ENCODE assay signal across 17 cellular contexts in genomic region chr5:1757511-1757910, GRCh38. TPM values are rescaled to one million over a fixed set of nuclear protein-coding genes. Genes with fewer than 3 reads are reported as not detected.
DNase-seq lines count a peak whose midpoint lies in the region; ATAC-seq and TF ChIP-seq lines count a peak whose summit lies in the region.
"Had no signal": no experiment of that assay in that cellular context is flagged by ENCODE, and none has a peak within 500 bp of the region (broad histone marks: within the 10 kb centered on the region; RNA-seq: fewer than 3 reads in every experiment).

No MANE protein-coding gene starts in this region.

- no peak overlapping the region for H3K27ac Mint-ChIP-seq in activated CD4-positive, alpha-beta memory T cell treated with anti-CD3 and anti-CD28 coated beads, Interleukin-2, amount 10 ng/mL, durations not matched to agents 7 days and 5 days
- H3K27ac Mint-ChIP-seq in activated CD4-positive, alpha-beta memory T cell treated with anti-CD3 and anti-CD28 coated beads for 36 hours = no peak overlapping the region
- H3K27ac Mint-ChIP-seq: CD8-positive, alpha-beta memory T cell had no signal

- H3K4me3 Mint-ChIP-seq in activated CD4-positive, alpha-beta memory T cell treated with anti-CD3 and anti-CD28 coated beads, Interleukin-2, amount 10 ng/mL, durations not matched to agents 7 days and 5 days = no peak overlapping the region
- H3K4me3 Mint-ChIP-seq in activated CD4-positive, alpha-beta memory T cell treated with anti-CD3 and anti-CD28 coated beads for 36 hours = no peak overlapping the region
- H3K4me3 Mint-ChIP-seq: CD8-positive, alpha-beta memory T cell had no signal

- H3K4me1 ChIP-seq in lower lobe of right lung (no peaks in the 10 kb centered on the region), testis (no peaks in the 10 kb centered on the region)

- H3K36me3 Mint-ChIP-seq in activated CD4-positive, alpha-beta memory T cell treated with anti-CD3 and anti-CD28 coated beads, Interleukin-2, amount 10 ng/mL, durations not matched to agents 7 days and 5 days (ENCODE audit: low read depth) = no peaks in the 10 kb centered on the region
- H3K36me3 Mint-ChIP-seq in activated CD4-positive, alpha-beta memory T cell treated with anti-CD3 and anti-CD28 coated beads for 36 hours = no peaks in the 10 kb centered on the region
- H3K36me3 Mint-ChIP-seq: CD8-positive, alpha-beta memory T cell had no signal

- POLR2A ChIA-PET in activated CD4-positive, alpha-beta memory T cell treated with anti-CD3 and anti-CD28 coated beads, Interleukin-2, amount 10 ng/mL, durations not matched to agents 7 days and 5 days (lab: Charles Lee) = no interaction called here
- POLR2A ChIA-PET in activated CD4-positive, alpha-beta memory T cell treated with anti-CD3 and anti-CD28 coated beads for 36 hours (lab: Charles Lee) = no interaction called here

- peaks cover 7% of the 10 kb centered on the region for H3K27me3 Mint-ChIP-seq in activated CD4-positive, alpha-beta memory T cell treated with anti-CD3 and anti-CD28 coated beads, Interleukin-2, amount 10 ng/mL, durations not matched to agents 7 days and 5 days
- peaks cover 8% of the 10 kb centered on the region for H3K27me3 Mint-ChIP-seq in activated CD4-positive, alpha-beta memory T cell treated with anti-CD3 and anti-CD28 coated beads for 36 hours

- WGBS in testis, 2 donors = 80 to 87% methylated on average over 8 to 10 of the region's 10 CpGs

- no peaks in the 10 kb centered on the region for H3K9me3 Mint-ChIP-seq in activated CD4-positive, alpha-beta memory T cell treated with anti-CD3 and anti-CD28 coated beads, Interleukin-2, amount 10 ng/mL, durations not matched to agents 7 days and 5 days
- peaks cover 7% of the 10 kb centered on the region for H3K9me3 Mint-ChIP-seq in activated CD4-positive, alpha-beta memory T cell treated with anti-CD3 and anti-CD28 coated beads for 36 hours

- CTCF ChIA-PET in activated CD4-positive, alpha-beta memory T cell treated with anti-CD3 and anti-CD28 coated beads, Interleukin-2, amount 10 ng/mL, durations not matched to agents 7 days and 5 days (lab: Charles Lee) = interaction anchor here (1.3 kb wide), 1 partner anchor 19 kb away, joined by 3 read pairs; no protein-coding TSS in a partner anchor
- CTCF ChIA-PET in activated CD4-positive, alpha-beta memory T cell treated with anti-CD3 and anti-CD28 coated beads for 36 hours (lab: Charles Lee) = no interaction called here

- intact Hi-C loops in activated CD4-positive, alpha-beta memory T cell treated with anti-CD3 and anti-CD28 coated beads for 36 hours (cut with micrococcal nuclease) = no loop called here
- intact Hi-C loops in lower lobe of right lung (cut with DNase I) = no loop called here
- intact Hi-C loops in testis (cut with DNase I; ENCODE audit: low total_unique reads) = no loop called here

- H3K27me3 ChIP-seq in lower lobe of right lung (ENCODE audit: low read depth) (peaks cover 17% of the 10 kb centered on the region), testis (no peaks in the 10 kb centered on the region)

- peak; percentile 7 for DNase-seq in activated CD4-positive, alpha-beta memory T cell treated with anti-CD3 and anti-CD28 coated beads, Interleukin-2, amount 10 ng/mL, durations not matched to agents 7 days and 5 days
- DNase-seq in activated CD4-positive, alpha-beta memory T cell treated with anti-CD3 and anti-CD28 coated beads for 36 hours = no peak
- DNase-seq in NCI-H2171 treated with DMSO at 0.1 percent for 48 hours (lab: John Stamatoyannopoulos, UW) = peak; percentile 73
- DNase-seq in lower lobe of right lung = peak; percentile 39
- peak; percentile 10 for DNase-seq in testis
- DNase-seq in NCI-H146 treated with DMSO at 0.1 percent for 48 hours (lab: John Stamatoyannopoulos, UW; ENCODE audit: unreplicated experiment) = no peak
- DNase-seq: 8988T; CD8-positive, alpha-beta memory T cell; DMS 273 treated with DMSO at 0.1 percent for 48 hours; KBM-7; NCI-H1092; NCI-H1694; NCI-H774; PC-9 had no signal

- H3K27ac ChIP-seq in lower lobe of right lung (no peak overlapping the region), testis (no peak overlapping the region)
- H3K27ac ChIP-seq: BLaER1, PC-9 had no signal

- H3K4me3 ChIP-seq in lower lobe of right lung (no peak overlapping the region), testis (no peak overlapping the region)
- H3K4me3 ChIP-seq: BLaER1, PC-9 had no signal

- TF ChIP-seq CTCF in lower lobe of right lung (IDR thresholded peaks at IDR 0.05) = no peak
- TF ChIP-seq CTCF in testis (IDR thresholded peaks at IDR 0.05) = no peak

- ATAC-seq in lower lobe of right lung = no peak
- ATAC-seq in GM21576 (IDR thresholded peaks at IDR 0.05; ENCODE audit: unreplicated experiment) = no peak
- ATAC-seq in HG03139 (IDR thresholded peaks at IDR 0.05; ENCODE audit: unreplicated experiment) = no peak

- H3K4me1 Mint-ChIP-seq in activated CD4-positive, alpha-beta memory T cell treated with anti-CD3 and anti-CD28 coated beads, Interleukin-2, amount 10 ng/mL, durations not matched to agents 7 days and 5 days = no peaks in the 10 kb centered on the region
- H3K4me1 Mint-ChIP-seq in activated CD4-positive, alpha-beta memory T cell treated with anti-CD3 and anti-CD28 coated beads for 36 hours (ENCODE audit: low read depth) = no peaks in the 10 kb centered on the region
- H3K4me1 Mint-ChIP-seq: CD8-positive, alpha-beta memory T cell had no signal

- no peak for TF ChIP-seq POLR2A in testis (IDR thresholded peaks at IDR 0.05)

- H3K36me3 ChIP-seq in lower lobe of right lung (no peaks in the 10 kb centered on the region), testis (ENCODE audit: low read depth, missing control alignments) (no peaks in the 10 kb centered on the region)
- H3K36me3 ChIP-seq: BLaER1 had no signal

- no peaks in the 10 kb centered on the region for H3K9me3 ChIP-seq in lower lobe of right lung
- H3K9me3 ChIP-seq in testis = no peaks in the 10 kb centered on the region

RNA-seq across cellular contexts. Expression of gene MRPL36, which starts 42.1 kb away (rescaled TPM):
- 10 to 100 TPM; 44.5 to 44.8 TPM for total RNA-seq in activated CD4-positive, alpha-beta memory T cell treated with anti-CD3 and anti-CD28 coated beads, Interleukin-2, amount 10 ng/mL, durations not matched to agents 7 days and 5 days
- 10 to 100 TPM; 60.8 to 64.7 TPM for total RNA-seq in activated CD4-positive, alpha-beta memory T cell treated with anti-CD3 and anti-CD28 coated beads for 36 hours
- 25.1 TPM for total RNA-seq in lower lobe of right lung
- 100 to 1,000 TPM in 1 of 2 donors, 10 to 100 TPM in 1; 60.8 to 101 TPM for total RNA-seq in testis
- polyA plus RNA-seq in testis (ENCODE audit: insufficient read depth, low read depth, low replicate concordance) = 164 TPM

RNA-seq across cellular contexts. Expression of gene NDUFS6, which starts 43.7 kb away (rescaled TPM):
- total RNA-seq in activated CD4-positive, alpha-beta memory T cell treated with anti-CD3 and anti-CD28 coated beads, Interleukin-2, amount 10 ng/mL, durations not matched to agents 7 days and 5 days = 10 to 100 TPM; 25.4 to 29.2 TPM
- 10 to 100 TPM; 38.9 to 39.5 TPM for total RNA-seq in activated CD4-positive, alpha-beta memory T cell treated with anti-CD3 and anti-CD28 coated beads for 36 hours
- total RNA-seq in lower lobe of right lung (21.3 TPM), testis (10 to 100 TPM; 54.9 to 58.7 TPM)
- 59.3 TPM for polyA plus RNA-seq in testis (ENCODE audit: insufficient read depth, low read depth, low replicate concordance)

Comparison
In these comparisons a context has a peak if more than half of its experiments do, and no peak if none do; other contexts are left out.
1. DNase-seq: peak in activated CD4-positive, alpha-beta memory T cell treated with anti-CD3 and anti-CD28 coated beads, Interleukin-2, amount 10 ng/mL, durations not matched to agents 7 days and 5 days (single experiment), NCI-H2171 treated with DMSO at 0.1 percent for 48 hours (single experiment), lower lobe of right lung (single experiment) and testis (single experiment); none in activated CD4-positive, alpha-beta memory T cell treated with anti-CD3 and anti-CD28 coated beads for 36 hours (single experiment) and NCI-H146 treated with DMSO at 0.1 percent for 48 hours (single experiment).